12 cellular contexts compared by ENCODE assay signal in the genomic region with DNA sequence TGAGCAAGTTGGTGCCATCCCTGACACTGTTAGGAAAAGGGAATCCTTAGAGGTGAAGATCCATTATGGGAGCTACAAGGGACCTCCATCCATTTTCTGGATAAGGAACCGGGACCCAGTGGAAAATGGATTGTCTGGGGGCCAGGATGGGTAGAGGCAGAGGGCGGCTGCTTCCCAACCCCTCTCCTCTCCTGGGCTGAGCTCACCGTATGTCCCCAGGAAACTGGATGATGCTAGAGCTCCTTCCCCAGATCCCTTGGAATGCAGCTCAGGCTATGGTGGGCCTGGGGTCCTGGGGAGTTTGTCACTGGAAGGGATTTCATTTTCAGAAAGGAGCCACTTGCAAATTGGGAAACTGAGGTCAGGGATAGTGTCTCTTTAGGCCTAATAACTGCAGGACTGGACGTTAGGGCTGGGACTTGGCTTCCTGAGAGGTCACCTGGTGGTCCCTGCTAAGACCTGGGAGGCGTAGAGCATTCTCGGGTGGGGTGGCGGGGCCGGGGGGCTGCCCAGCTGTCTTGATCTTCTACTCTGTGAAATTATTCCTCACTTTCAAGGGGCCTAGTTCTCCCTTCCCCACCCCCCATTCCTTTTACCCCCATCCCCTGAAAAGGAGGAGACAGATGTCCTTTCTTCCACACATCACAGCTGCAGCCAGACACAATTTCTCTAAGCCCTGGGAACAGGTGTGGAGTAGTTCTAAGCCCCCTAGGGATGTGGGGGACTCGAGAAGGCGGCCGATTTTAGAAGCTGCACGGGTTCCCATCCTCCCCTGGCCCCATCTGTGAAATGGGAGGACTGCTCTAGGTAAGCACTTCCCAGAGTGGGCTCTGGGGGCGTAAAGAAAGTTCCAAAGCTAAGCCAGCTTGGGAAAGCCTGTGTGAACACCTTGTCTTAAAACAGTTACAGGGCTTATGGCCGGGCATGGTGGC.
DNase-seq lines count a peak whose midpoint lies in the region; ATAC-seq and TF ChIP-seq lines count a peak whose summit lies in the region.
"Had no signal": no experiment of that assay in that cellular context is flagged by ENCODE, and none has a peak within 500 bp of the region (broad histone marks: within the 10 kb centered on the region; RNA-seq: fewer than 3 reads in every experiment).

No MANE protein-coding gene starts in this region.

- H3K27me3 Mint-ChIP-seq in nephron progenitor cell (ENCODE audit: low read depth, poor library complexity) = peaks cover 3% of the 10 kb centered on the region

- H3K4me1 Mint-ChIP-seq in nephron progenitor cell = peaks cover 100% of the 10 kb centered on the region

- H3K36me3 Mint-ChIP-seq in nephron progenitor cell (ENCODE audit: low read depth) = peaks cover 25% of the 10 kb centered on the region
- H3K36me3 Mint-ChIP-seq: natural killer cell treated with Interleukin-12 subunit alpha and Interleukin-12 subunit beta and Interleukin-15 and Interleukin-18, amount 100 ng/mL, for 72 hours had no signal

- peak overlapping the region; percentile 92 for H3K27ac Mint-ChIP-seq in nephron progenitor cell
- H3K27ac Mint-ChIP-seq: natural killer cell treated with Interleukin-12 subunit alpha and Interleukin-12 subunit beta and Interleukin-15 and Interleukin-18, amount 100 ng/mL, for 72 hours had no signal

- H3K4me3 Mint-ChIP-seq in nephron progenitor cell = no peak overlapping the region
- H3K4me3 Mint-ChIP-seq: natural killer cell treated with Interleukin-12 subunit alpha and Interleukin-12 subunit beta and Interleukin-15 and Interleukin-18, amount 100 ng/mL, for 72 hours had no signal

- DNase-seq in right cardiac atrium (no peak), Right ventricle myocardium superior (no peak), nephron progenitor cell (no peak), vagina (ENCODE audit: extremely low spot score in 2 of 2) (no peak), cerebellum (ENCODE audit: low spot score) (no peak)
- DNase-seq: activated gamma-delta T cell, NCI-H446 had no signal

- no peaks in the 10 kb centered on the region for H3K9me3 Mint-ChIP-seq in nephron progenitor cell
- H3K9me3 Mint-ChIP-seq: natural killer cell treated with Interleukin-12 subunit alpha and Interleukin-12 subunit beta and Interleukin-15 and Interleukin-18, amount 100 ng/mL, for 72 hours had no signal

- H3K27me3 ChIP-seq in right cardiac atrium (ENCODE audit: control insufficient read depth, insufficient read depth) (no peaks in the 10 kb centered on the region), ectodermal cell (ENCODE audit: control insufficient read depth, insufficient read depth, low read length, poor library complexity, severe bottlenecking) (no peaks in the 10 kb centered on the region), vagina (no peaks in the 10 kb centered on the region)

- 81% methylated on average over 14 of the region's 14 CpGs for WGBS in right cardiac atrium
- 80 to 88% methylated on average over 13 to 14 of the region's 14 CpGs for WGBS in ectodermal cell, 2 experiments

- H3K9me3 ChIP-seq in right cardiac atrium (ENCODE audit: control insufficient read depth, low read length) (no peaks in the 10 kb centered on the region), ectodermal cell (ENCODE audit: control insufficient read depth, low read length) (no peaks in the 10 kb centered on the region), vagina (no peaks in the 10 kb centered on the region)

- H3K36me3 ChIP-seq in ectodermal cell (ENCODE audit: control insufficient read depth, insufficient read depth, low read length) (no peaks in the 10 kb centered on the region), vagina (no peaks in the 10 kb centered on the region)

- no peak overlapping the region for H3K4me3 ChIP-seq in right cardiac atrium (ENCODE audit: low read length)
- no peak overlapping the region for H3K4me3 ChIP-seq in ectodermal cell (ENCODE audit: insufficient read depth, low read depth, low read length)
- no peak overlapping the region for H3K4me3 ChIP-seq in vagina

- intact Hi-C loops in right cardiac atrium (cut with DNase I) = no loop called here
- intact Hi-C loops in Right ventricle myocardium superior (cut with DNase I) = no loop called here
- intact Hi-C loops in vagina (cut with DNase I) = no loop called here

- H3K27ac ChIP-seq in right cardiac atrium (ENCODE audit: low read length) (peak overlapping the region; percentile 28), ectodermal cell (ENCODE audit: insufficient read depth, low read depth, low read length, poor library complexity, severe bottlenecking) (peak overlapping the region; percentile 98), vagina (peak overlapping the region; percentile 10)
- H3K27ac ChIP-seq: VCaP had no signal

- TF ChIP-seq CTCF in nephron progenitor cell (IDR thresholded peaks at IDR 0.05) (no peak), vagina (IDR thresholded peaks at IDR 0.05) (no peak)

- peaks cover 4% of the 10 kb centered on the region for H3K4me1 ChIP-seq in right cardiac atrium (ENCODE audit: control insufficient read depth, insufficient read depth, low read length)
- peaks cover 59% of the 10 kb centered on the region for H3K4me1 ChIP-seq in ectodermal cell (ENCODE audit: control insufficient read depth, insufficient read depth, low read length)
- peaks cover 22% of the 10 kb centered on the region for H3K4me1 ChIP-seq in vagina

- no peak for ATAC-seq in right cardiac atrium
- ATAC-seq in Right ventricle myocardium superior (ENCODE audit: poor library complexity) = no peak
- ATAC-seq in HG02642 (IDR thresholded peaks at IDR 0.05; ENCODE audit: poor library complexity, unreplicated experiment) = no peak
- no peak for ATAC-seq in HG03521 (IDR thresholded peaks at IDR 0.05; ENCODE audit: unreplicated experiment)

- no peak for TF ChIP-seq POLR2A in vagina (IDR thresholded peaks at IDR 0.05)

Comparison
In these comparisons a context has a peak if more than half of its experiments do, and no peak if none do; other contexts are left out.
1. H3K27ac ChIP-seq: peak in every context shown above with its lines; median percentile 98 in ectodermal cell; 28 in right cardiac atrium; 10 in vagina.